In the genomic region with DNA sequence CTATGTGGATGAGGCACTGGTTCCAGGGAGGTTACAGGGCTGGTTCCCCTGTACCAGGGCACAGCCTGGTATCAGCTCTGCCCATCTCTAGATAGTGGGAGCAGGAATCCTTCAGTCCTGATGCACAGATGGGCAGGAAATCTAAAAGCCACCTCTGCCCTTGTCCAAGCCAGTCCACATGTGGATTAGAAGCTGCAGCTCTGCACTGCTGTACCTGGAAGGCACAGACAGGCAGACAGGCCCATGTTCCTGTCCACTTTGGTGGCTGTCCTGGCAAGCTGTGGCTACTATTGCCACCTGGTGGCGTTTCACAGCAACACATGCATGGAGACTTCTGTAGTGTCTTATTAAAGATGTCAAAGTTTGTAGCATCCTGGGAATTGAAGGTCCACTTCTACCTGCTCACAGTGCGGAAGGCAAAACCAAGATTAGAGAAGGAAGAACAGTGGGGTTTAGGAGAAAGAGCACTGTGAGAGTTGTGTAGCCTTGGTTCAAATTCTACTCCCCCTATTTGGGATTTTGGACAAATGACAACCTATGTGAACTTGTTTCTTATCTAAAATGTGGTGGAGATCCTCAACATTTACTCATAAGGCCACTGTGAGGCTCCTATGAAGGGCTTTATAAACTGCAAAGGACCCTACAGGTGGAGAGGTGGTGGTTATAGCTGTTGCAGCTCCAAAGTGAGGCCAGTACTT, we compare ENCODE assay signal across 2 cellular contexts.
TF ChIP-seq lines count a peak whose summit lies in the region.

No MANE protein-coding gene starts in this region.

TF ChIP-seq in HEK293, 187 proteins besides CTCF, POLR2A, EP300 and RAD21 (continued from another document):
- TF ChIP-seq, protein P1, sequence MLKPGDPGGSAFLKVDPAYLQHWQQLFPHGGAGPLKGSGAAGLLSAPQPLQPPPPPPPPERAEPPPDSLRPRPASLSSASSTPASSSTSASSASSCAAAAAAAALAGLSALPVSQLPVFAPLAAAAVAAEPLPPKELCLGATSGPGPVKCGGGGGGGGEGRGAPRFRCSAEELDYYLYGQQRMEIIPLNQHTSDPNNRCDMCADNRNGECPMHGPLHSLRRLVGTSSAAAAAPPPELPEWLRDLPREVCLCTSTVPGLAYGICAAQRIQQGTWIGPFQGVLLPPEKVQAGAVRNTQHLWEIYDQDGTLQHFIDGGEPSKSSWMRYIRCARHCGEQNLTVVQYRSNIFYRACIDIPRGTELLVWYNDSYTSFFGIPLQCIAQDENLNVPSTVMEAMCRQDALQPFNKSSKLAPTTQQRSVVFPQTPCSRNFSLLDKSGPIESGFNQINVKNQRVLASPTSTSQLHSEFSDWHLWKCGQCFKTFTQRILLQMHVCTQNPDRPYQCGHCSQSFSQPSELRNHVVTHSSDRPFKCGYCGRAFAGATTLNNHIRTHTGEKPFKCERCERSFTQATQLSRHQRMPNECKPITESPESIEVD (tag by site-specific recombination; IDR thresholded peaks at IDR 0.05), result no peak
- TF ChIP-seq ZNF48 (tag by site-specific recombination; IDR thresholded peaks at IDR 0.05), result no peak
- TF ChIP-seq ZSCAN30 (tag by site-specific recombination; IDR thresholded peaks at IDR 0.05), result 0 out of 2 replicates have a peak, but pooled peaks have one; percentile 21
- peak; percentile 78 for TF ChIP-seq ZNF654 (tag by site-specific recombination; IDR thresholded peaks at IDR 0.05; ENCODE audit: low read depth)
- TF ChIP-seq ZNF121 (tag by site-specific recombination; IDR thresholded peaks at IDR 0.05), result 0 out of 2 replicates have a peak, but pooled peaks have one; percentile 24

TF ChIP-seq in GM12878, 131 proteins besides CTCF, POLR2A, EP300 and RAD21 (continued from another document):
- TF ChIP-seq, protein P2, sequence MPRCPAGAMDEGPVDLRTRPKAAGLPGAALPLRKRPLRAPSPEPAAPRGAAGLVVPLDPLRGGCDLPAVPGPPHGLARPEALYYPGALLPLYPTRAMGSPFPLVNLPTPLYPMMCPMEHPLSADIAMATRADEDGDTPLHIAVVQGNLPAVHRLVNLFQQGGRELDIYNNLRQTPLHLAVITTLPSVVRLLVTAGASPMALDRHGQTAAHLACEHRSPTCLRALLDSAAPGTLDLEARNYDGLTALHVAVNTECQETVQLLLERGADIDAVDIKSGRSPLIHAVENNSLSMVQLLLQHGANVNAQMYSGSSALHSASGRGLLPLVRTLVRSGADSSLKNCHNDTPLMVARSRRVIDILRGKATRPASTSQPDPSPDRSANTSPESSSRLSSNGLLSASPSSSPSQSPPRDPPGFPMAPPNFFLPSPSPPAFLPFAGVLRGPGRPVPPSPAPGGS (IDR thresholded peaks at IDR 0.05; ENCODE audit: borderline replicate concordance, insufficient read depth, low read depth, low read length, poor library complexity, severe bottlenecking), result no peak
- TF ChIP-seq ZBED1 (IDR thresholded peaks at IDR 0.05; ENCODE audit: borderline replicate concordance), result no peak
- 0 out of 2 replicates have a peak, but pooled peaks have one; percentile 19 for TF ChIP-seq RB1 (IDR thresholded peaks at IDR 0.05; ENCODE audit: borderline replicate concordance)
- peak; percentile 92 for TF ChIP-seq SMC3 (IDR thresholded peaks at IDR 0.05; ENCODE audit: borderline replicate concordance, low read length)
